Comparison of ENCODE assay signal across 9 cellular contexts in genomic region chr7:155356323-155357105, GRCh38. TPM values are rescaled to one million over a fixed set of nuclear protein-coding genes. Genes with fewer than 3 reads are reported as not detected.
DNase-seq lines count a peak whose midpoint lies in the region; ATAC-seq and TF ChIP-seq lines count a peak whose summit lies in the region.
"Had no signal": no experiment of that assay in that cellular context is flagged by ENCODE, and none has a peak within 500 bp of the region (broad histone marks: within the 10 kb centered on the region; RNA-seq: fewer than 3 reads in every experiment).

No MANE protein-coding gene starts in this region.

- ATAC-seq in Right ventricle myocardium inferior: no peak
- no peak for ATAC-seq in heart right ventricle
- ATAC-seq in HG02763 (IDR thresholded peaks at IDR 0.05; ENCODE audit: unreplicated experiment): no peak
- no peak for ATAC-seq in GM21825 (IDR thresholded peaks at IDR 0.05; ENCODE audit: unreplicated experiment)

- intact Hi-C loops in Right ventricle myocardium inferior (cut with DNase I) (no loop called here), heart right ventricle (cut with DNase I) (no loop called here), tibial artery (cut with DNase I; ENCODE audit: low total_unique reads) (loop anchor here (1.0 kb wide), 1 partner anchor 12 kb away; no protein-coding TSS in a partner anchor)

- WGBS in heart right ventricle, 2 donors: 43 to 46% methylated on average over 14 of the region's 14 CpGs

- peaks cover 0 to 12% (median 0%) of the 10 kb centered on the region in 9 donors for H3K4me1 ChIP-seq in heart right ventricle
- no peaks in the 10 kb centered on the region for H3K4me1 ChIP-seq in tibial artery

- peak; percentile 23 for DNase-seq in Right ventricle myocardium inferior (ENCODE audit: missing footprints)
- DNase-seq in heart right ventricle: no peak
- DNase-seq in NCI-H748 treated with DMSO at 0.1 percent for 48 hours (lab: John Stamatoyannopoulos, UW): peak; percentile 21
- DNase-seq in fibroblast of mammary gland (ENCODE audit: low read depth): no peak
- peak; percentile 10 to 48 for DNase-seq in tibial artery
- no peak for DNase-seq in NCI-H510A (lab: John Stamatoyannopoulos, UW)

- H3K27ac ChIP-seq in heart right ventricle (no peak overlapping the region), tibial artery (no peak overlapping the region)

- H3K9me3 ChIP-seq in heart right ventricle (no peaks in the 10 kb centered on the region), tibial artery (no peaks in the 10 kb centered on the region)

- H3K4me3 ChIP-seq in heart right ventricle: no peak overlapping the region
- H3K4me3 ChIP-seq in fibroblast of mammary gland (ENCODE audit: control insufficient read depth, low read depth, low read length): no peak overlapping the region
- H3K4me3 ChIP-seq in tibial artery: no peak overlapping the region
- H3K4me3 ChIP-seq: lung had no signal

- TF ChIP-seq CTCF in heart right ventricle (IDR thresholded peaks at IDR 0.05) (peak in 3 of 9 donors; percentile 11 to 34 (median 18)), fibroblast of mammary gland (conservative IDR thresholded peaks at IDR 0.05; ENCODE audit: control insufficient read depth, insufficient read depth, low read depth, low read length) (peak; percentile 9), tibial artery (IDR thresholded peaks at IDR 0.05) (no peak)

- H3K36me3 ChIP-seq in heart right ventricle (no peaks in the 10 kb centered on the region), tibial artery (no peaks in the 10 kb centered on the region)

- H3K27me3 ChIP-seq in heart right ventricle (peaks cover 4 to 83% (median 74%) of the 10 kb centered on the region in 7 donors), tibial artery (peaks cover 0 to 78% of the 10 kb centered on the region in 2 donors)

RNA-seq across cellular contexts. Expression of gene INSIG1, which starts 58.8 kb away (rescaled TPM):
- total RNA-seq in Right ventricle myocardium inferior: 9.4 TPM
- total RNA-seq in heart right ventricle: 10 to 100 TPM in 7 of 10 donors, 1 to 10 TPM in 3; 5.9 to 16.3 (median 12.1) TPM
- 10 to 100 TPM in 1 of 2 donors, 1 to 10 TPM in 1; 6.7 to 13.1 TPM for polyA plus RNA-seq in heart right ventricle

Comparison
In these comparisons a context has a peak if more than half of its experiments do, and no peak if none do; other contexts are left out.
1. DNase-seq: peak in Right ventricle myocardium inferior (single experiment), NCI-H748 treated with DMSO at 0.1 percent for 48 hours (single experiment) and tibial artery (2 of 2); none in heart right ventricle (0 of 2), fibroblast of mammary gland (single experiment) and NCI-H510A (single experiment).